In genomic region chr6:30782425-30783014, GRCh38 we compare ENCODE assay signal across 9 cellular contexts. TPM values are rescaled to one million over a fixed set of nuclear protein-coding genes. Genes with fewer than 3 reads are reported as not detected.
DNase-seq lines count a peak whose midpoint lies in the region; ATAC-seq and TF ChIP-seq lines count a peak whose summit lies in the region.
"Had no signal": no experiment of that assay in that cellular context is flagged by ENCODE, and none has a peak within 500 bp of the region (broad histone marks: within the 10 kb centered on the region; RNA-seq: fewer than 3 reads in every experiment).

No MANE protein-coding gene starts in this region.

- H3K4me3 ChIP-seq in right atrium auricular region = no peak overlapping the region
- H3K4me3 ChIP-seq in mucosa of descending colon = no peak overlapping the region

- DNase-seq in right atrium auricular region (ENCODE audit: low spot score) (no peak), cardiac septum (ENCODE audit: low spot score) (no peak), mucosa of descending colon (no peak), retina (no peak), occipital lobe (lab: John Stamatoyannopoulos, UW) (no peak)
- no peak for DNase-seq in NK-92 treated with Interleukin-12 subunit alpha and Interleukin-12 subunit beta, amount 100 ng/mL, for 24 hours (lab: John Stamatoyannopoulos, UW)
- DNase-seq: NCI-H526 treated with DMSO at 0.1 percent for 48 hours had no signal

- peaks cover 2% of the 10 kb centered on the region for H3K27me3 Mint-ChIP-seq in brain

- TF ChIP-seq CTCF in right atrium auricular region (IDR thresholded peaks at IDR 0.05) (no peak), brain (conservative IDR thresholded peaks at IDR 0.05) (no peak), mucosa of descending colon (IDR thresholded peaks at IDR 0.05) (no peak)

- no peaks in the 10 kb centered on the region for H3K36me3 ChIP-seq in right atrium auricular region
- H3K36me3 ChIP-seq in mucosa of descending colon (ENCODE audit: low read depth) = no peaks in the 10 kb centered on the region

- ATAC-seq in mucosa of descending colon (peak; percentile 81), GM21717 (IDR thresholded peaks at IDR 0.05; ENCODE audit: unreplicated experiment) (no peak)

- peak overlapping the region; percentile 91 to 98 for H3K27ac ChIP-seq in right atrium auricular region

- intact Hi-C loops in cardiac septum (cut with DNase I) (no loop called here), mucosa of descending colon (cut with DNase I, micrococcal nuclease) (no loop called here)

- no peaks in the 10 kb centered on the region for H3K36me3 Mint-ChIP-seq in brain

- H3K4me1 ChIP-seq in right atrium auricular region = peaks cover 0 to 50% of the 10 kb centered on the region in 2 donors
- peaks cover 40% of the 10 kb centered on the region for H3K4me1 ChIP-seq in mucosa of descending colon (ENCODE audit: low read depth)

- no peaks in the 10 kb centered on the region for H3K27me3 ChIP-seq in right atrium auricular region

- H3K4me1 Mint-ChIP-seq in brain = peaks cover 50% of the 10 kb centered on the region

- H3K27ac Mint-ChIP-seq in brain = peak overlapping the region; percentile 11 to 99 (median 99)

- peak overlapping the region in 2 of 5 experiments; percentile 41 to 82 for H3K4me3 Mint-ChIP-seq in brain

- peaks cover 3 to 17% (median 12%) of the 10 kb centered on the region in 5 experiments for H3K9me3 Mint-ChIP-seq in brain

- H3K9me3 ChIP-seq in right atrium auricular region (no peaks in the 10 kb centered on the region), mucosa of descending colon (no peaks in the 10 kb centered on the region)

RNA-seq across cellular contexts. Expression of gene IER3, which starts 38.2 kb away (rescaled TPM):
- total RNA-seq in right atrium auricular region = 100 to 1,000 TPM in 1 of 2 donors, 10 to 100 TPM in 1; 43.6 to 144 TPM
- total RNA-seq in cardiac septum = 285 TPM
- 3.8 TPM for polyA plus RNA-seq in brain (ENCODE audit: insufficient read depth, low read depth, low replicate concordance)
- total RNA-seq in mucosa of descending colon = 100 to 1,000 TPM in 1 of 3 donors, 10 to 100 TPM in 2; 64.0 to 183 (median 67.6) TPM
- 3.0 TPM for total RNA-seq in occipital lobe

RNA-seq across cellular contexts. Expression of gene FLOT1, which starts 40.0 kb away (rescaled TPM):
- total RNA-seq in right atrium auricular region = 100 to 1,000 TPM; 157 to 167 TPM
- total RNA-seq in cardiac septum = 251 TPM
- polyA plus RNA-seq in brain (ENCODE audit: insufficient read depth, low read depth, low replicate concordance) = 231 TPM
- total RNA-seq in mucosa of descending colon = 100 to 1,000 TPM; 133 to 175 (median 152) TPM
- 43.4 TPM for total RNA-seq in occipital lobe

Comparison
In these comparisons a context has a peak if more than half of its experiments do, and no peak if none do; other contexts are left out.
1. RNA of gene IER3, which starts 38.2 kb away (total RNA-seq): 285 TPM in cardiac septum (single experiment), 43.6 to 144 TPM in right atrium auricular region and 64.0 to 183 TPM in mucosa of descending colon; 3.0 TPM in occipital lobe (single experiment); every median in the first group is over 10 times any median in the second.